In genomic region chr7:90579181-90579688, GRCh38 we compare ENCODE assay signal across 12 cellular contexts. TPM values are rescaled to one million over a fixed set of nuclear protein-coding genes. Genes with fewer than 3 reads are reported as not detected.
DNase-seq lines count a peak whose midpoint lies in the region; ATAC-seq and TF ChIP-seq lines count a peak whose summit lies in the region.
"Had no signal": no experiment of that assay in that cellular context is flagged by ENCODE, and none has a peak within 500 bp of the region (broad histone marks: within the 10 kb centered on the region; RNA-seq: fewer than 3 reads in every experiment).

No MANE protein-coding gene starts in this region.

- peaks cover 17% of the 10 kb centered on the region for H3K4me1 Mint-ChIP-seq in Calu3 (ENCODE audit: low read depth, unreplicated experiment)
- no peaks in the 10 kb centered on the region for H3K4me1 Mint-ChIP-seq in activated naive CD8-positive, alpha-beta T cell treated with anti-CD3 and anti-CD28 coated beads for 36 hours
- H3K4me1 Mint-ChIP-seq in activated T-cell treated with anti-CD3 and anti-CD28 coated beads, Interleukin-2, amount 50 U/mL, for 72 hours (ENCODE audit: low read depth) = no peaks in the 10 kb centered on the region

- peak; percentile 28 for DNase-seq in Calu3
- DNase-seq in NCI-H226 = peak; percentile 90
- DNase-seq in dermis blood vessel endothelial cell = peak; percentile 28
- DNase-seq in non-pigmented ciliary epithelial cell (ENCODE audit: low read depth) = peak; percentile 78
- no peak for DNase-seq in activated naive CD8-positive, alpha-beta T cell treated with anti-CD3 and anti-CD28 coated beads for 36 hours
- DNase-seq in activated effector memory CD4-positive, alpha-beta T cell treated with Interleukin-2 at 50 U/mL for 16 hours = no peak
- DNase-seq in activated T-cell treated with anti-CD3 and anti-CD28 coated beads, Interleukin-2, amount 50 U/mL, for 72 hours = no peak
- DNase-seq: activated CD4-positive, alpha-beta memory T cell treated with anti-CD3 and anti-CD28 coated beads for 36 hours; aorta; NCI-H1930; stimulated activated CD4-positive, alpha-beta T cell treated with anti-CD3 and anti-CD28 coated beads, Interleukin-1b, Interleukin-23, amount 100 ng/mL, for 48 hours had no signal

- no TSS peak for BruUV-seq in Calu3 (replicated peaks; lab: Mats Ljungman, UMichigan)

- H3K27ac Mint-ChIP-seq in Calu3 (ENCODE audit: unreplicated experiment) = no peak overlapping the region
- no peak overlapping the region for H3K27ac Mint-ChIP-seq in activated naive CD8-positive, alpha-beta T cell treated with anti-CD3 and anti-CD28 coated beads for 36 hours
- no peak overlapping the region for H3K27ac Mint-ChIP-seq in activated T-cell treated with anti-CD3 and anti-CD28 coated beads, Interleukin-2, amount 50 U/mL, for 72 hours
- H3K27ac Mint-ChIP-seq: activated CD4-positive, alpha-beta memory T cell treated with anti-CD3 and anti-CD28 coated beads for 36 hours had no signal

- no peak for TF ChIP-seq CTCF in Calu3 (IDR thresholded peaks at IDR 0.05; ENCODE audit: unreplicated experiment)

- no peak for ATAC-seq in GM19023 (IDR thresholded peaks at IDR 0.05; ENCODE audit: unreplicated experiment)
- ATAC-seq in activated T-cell treated with anti-CD3 and anti-CD28 coated beads, Interleukin-2, amount 50 U/mL, for 72 hours (replicated peaks in 1 of 2) = no peak

- intact Hi-C loops in Calu3 (cut with micrococcal nuclease; ENCODE audit: unreplicated experiment) = no loop called here

- no peaks in the 10 kb centered on the region for H3K9me3 Mint-ChIP-seq in Calu3 (ENCODE audit: low read depth, unreplicated experiment)
- H3K9me3 Mint-ChIP-seq in activated naive CD8-positive, alpha-beta T cell treated with anti-CD3 and anti-CD28 coated beads for 36 hours = no peaks in the 10 kb centered on the region
- peaks cover 0 to 3% of the 10 kb centered on the region in 2 donors for H3K9me3 Mint-ChIP-seq in activated T-cell treated with anti-CD3 and anti-CD28 coated beads, Interleukin-2, amount 50 U/mL, for 72 hours
- H3K9me3 Mint-ChIP-seq: activated CD4-positive, alpha-beta memory T cell treated with anti-CD3 and anti-CD28 coated beads for 36 hours had no signal

- CTCF ChIA-PET in Calu3 (lab: Charles Lee) = interaction anchor here (0.7 kb wide), 1 partner anchor 258 kb away, joined by 3 read pairs; no protein-coding TSS in a partner anchor

- H3K4me3 Mint-ChIP-seq in Calu3 (ENCODE audit: low read depth, unreplicated experiment) = no peak overlapping the region
- no peak overlapping the region for H3K4me3 Mint-ChIP-seq in activated naive CD8-positive, alpha-beta T cell treated with anti-CD3 and anti-CD28 coated beads for 36 hours
- no peak overlapping the region for H3K4me3 Mint-ChIP-seq in activated T-cell treated with anti-CD3 and anti-CD28 coated beads, Interleukin-2, amount 50 U/mL, for 72 hours
- H3K4me3 Mint-ChIP-seq: activated CD4-positive, alpha-beta memory T cell treated with anti-CD3 and anti-CD28 coated beads for 36 hours had no signal

- H3K27me3 Mint-ChIP-seq in Calu3 (ENCODE audit: unreplicated experiment) = no peaks in the 10 kb centered on the region
- no peaks in the 10 kb centered on the region for H3K27me3 Mint-ChIP-seq in activated naive CD8-positive, alpha-beta T cell treated with anti-CD3 and anti-CD28 coated beads for 36 hours
- no peaks in the 10 kb centered on the region for H3K27me3 Mint-ChIP-seq in activated T-cell treated with anti-CD3 and anti-CD28 coated beads, Interleukin-2, amount 50 U/mL, for 72 hours (ENCODE audit: low read depth)
- H3K27me3 Mint-ChIP-seq: activated CD4-positive, alpha-beta memory T cell treated with anti-CD3 and anti-CD28 coated beads for 36 hours had no signal

- H3K36me3 Mint-ChIP-seq in Calu3 (ENCODE audit: insufficient read depth, unreplicated experiment) = no peaks in the 10 kb centered on the region
- no peaks in the 10 kb centered on the region for H3K36me3 Mint-ChIP-seq in activated naive CD8-positive, alpha-beta T cell treated with anti-CD3 and anti-CD28 coated beads for 36 hours
- H3K36me3 Mint-ChIP-seq in activated T-cell treated with anti-CD3 and anti-CD28 coated beads, Interleukin-2, amount 50 U/mL, for 72 hours (ENCODE audit: insufficient read depth in 2 of 2) = no peaks in the 10 kb centered on the region
- H3K36me3 Mint-ChIP-seq: activated CD4-positive, alpha-beta memory T cell treated with anti-CD3 and anti-CD28 coated beads for 36 hours had no signal

RNA-seq across cellular contexts. Expression of gene CDK14, which starts 16.9 kb away (rescaled TPM):
- total RNA-seq in Calu3 (2022) (29.4 and 31.4 TPM in 2 replicates), dermis blood vessel endothelial cell (3.0 and 3.2 TPM in 2 replicates)
- total RNA-seq in activated naive CD8-positive, alpha-beta T cell treated with anti-CD3 and anti-CD28 coated beads for 36 hours = 1 to 10 TPM in 1 of 2 experiments, under 1 TPM in 1; 0.92 to 1.6 TPM
- total RNA-seq in activated T-cell treated with anti-CD3 and anti-CD28 coated beads, Interleukin-2, amount 50 U/mL, for 72 hours = 1 to 10 TPM in 1 of 2 donors, under 1 TPM in 1; 0.49 to 1.7 TPM
- total RNA-seq: activated CD4-positive, alpha-beta memory T cell treated with anti-CD3 and anti-CD28 coated beads for 36 hours had no signal

Comparison
In these comparisons a context has a peak if more than half of its experiments do, and no peak if none do; other contexts are left out.
1. DNase-seq: peak in Calu3 (single experiment), NCI-H226 (single experiment), dermis blood vessel endothelial cell (single experiment) and non-pigmented ciliary epithelial cell (single experiment); none in activated naive CD8-positive, alpha-beta T cell treated with anti-CD3 and anti-CD28 coated beads for 36 hours (single experiment), activated effector memory CD4-positive, alpha-beta T cell treated with Interleukin-2 at 50 U/mL for 16 hours (single experiment) and activated T-cell treated with anti-CD3 and anti-CD28 coated beads, Interleukin-2, amount 50 U/mL, for 72 hours (0 of 2).